In the genomic region with DNA sequence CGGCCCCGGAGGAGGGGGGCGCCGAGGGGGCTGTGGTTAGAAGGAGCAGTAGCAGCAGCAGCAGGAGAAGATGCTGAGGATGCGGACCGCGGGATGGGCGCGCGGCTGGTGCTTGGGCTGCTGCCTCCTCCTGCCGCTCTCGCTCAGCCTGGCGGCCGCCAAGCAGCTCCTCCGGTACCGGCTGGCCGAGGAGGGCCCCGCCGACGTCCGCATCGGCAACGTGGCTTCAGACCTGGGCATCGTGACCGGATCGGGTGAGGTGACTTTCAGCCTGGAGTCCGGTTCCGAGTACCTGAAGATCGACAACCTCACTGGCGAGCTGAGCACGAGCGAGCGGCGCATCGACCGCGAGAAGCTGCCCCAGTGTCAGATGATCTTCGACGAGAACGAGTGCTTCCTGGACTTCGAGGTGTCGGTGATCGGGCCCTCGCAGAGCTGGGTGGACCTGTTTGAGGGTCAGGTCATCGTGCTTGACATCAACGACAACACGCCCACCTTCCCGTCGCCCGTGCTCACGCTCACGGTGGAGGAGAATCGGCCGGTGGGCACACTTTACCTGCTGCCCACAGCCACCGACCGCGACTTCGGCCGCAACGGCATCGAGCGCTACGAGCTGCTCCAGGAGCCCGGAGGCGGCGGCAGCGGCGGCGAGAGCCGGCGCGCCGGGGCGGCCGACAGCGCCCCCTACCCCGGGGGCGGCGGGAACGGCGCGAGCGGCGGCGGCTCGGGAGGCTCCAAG, we compare ENCODE assay signal across 8 cellular contexts. TPM values are rescaled to one million over a fixed set of nuclear protein-coding genes. Genes with fewer than 3 reads are reported as not detected.
DNase-seq lines count a peak whose midpoint lies in the region; ATAC-seq and TF ChIP-seq lines count a peak whose summit lies in the region.

No MANE protein-coding gene starts in this region.

- TF ChIP-seq EP300 in tibial nerve (IDR thresholded peaks at IDR 0.05): no peak

- WGBS in right lobe of liver (ENCODE audit: insufficient coverage, low coverage, low lambda C conversion rate, missing lambda C conversion rate): 3% methylated on average over 16 of the region's 86 CpGs
- 2% methylated on average over 51 to 71 of the region's 86 CpGs for WGBS in tibial nerve, 2 donors

- DNase-seq in LHCN-M2 (ENCODE audit: low read depth) (peak; percentile 49), ecto neural progenitor cell (ENCODE audit: low spot score) (peak; percentile 82), right lobe of liver (peak; percentile 23 to 53 (median 46)), tibial nerve (ENCODE audit: low spot score in 2 of 2) (no peak), NOMO-1 treated with dmso at 0.1 percent for 144 hours (lab: John Stamatoyannopoulos, UW; ENCODE audit: unreplicated experiment) (no peak), SW480 (ENCODE audit: low spot score) (no peak)

- H3K27me3 ChIP-seq in right lobe of liver (peaks cover 0 to 7% of the 10 kb centered on the region in 2 donors), tibial nerve (peaks cover 0 to 53% of the 10 kb centered on the region in 2 donors)

- H3K36me3 ChIP-seq in right lobe of liver (no peaks in the 10 kb centered on the region), tibial nerve (no peaks in the 10 kb centered on the region)

- intact Hi-C loops in right lobe of liver (cut with DNase I): no loop called here

- H3K9me3 ChIP-seq in right lobe of liver: no peaks in the 10 kb centered on the region
- H3K9me3 ChIP-seq in tibial nerve: no peaks in the 10 kb centered on the region

- TF ChIP-seq CTCF in C4-2B (conservative IDR thresholded peaks at IDR 0.05) (peak; percentile 55), right lobe of liver (IDR thresholded peaks at IDR 0.05) (peak in 3 of 4 donors; percentile 16 to 51 (median 19)), tibial nerve (IDR thresholded peaks at IDR 0.05) (peak; percentile 14 to 62 (median 54))

- TF ChIP-seq POLR2A in right lobe of liver (IDR thresholded peaks at IDR 0.05) (no peak), tibial nerve (IDR thresholded peaks at IDR 0.05) (no peak)

- H3K27ac ChIP-seq in C4-2B (peak overlapping the region; percentile 68; the same call in 1 of the 2 replicates), right lobe of liver (peak overlapping the region in 1 of 3 donors; percentile 18), tibial nerve (peak overlapping the region in 1 of 4 donors; percentile 39)

- H3K4me1 ChIP-seq in right lobe of liver (peaks cover 0 to 12% (median 0%) of the 10 kb centered on the region in 4 donors), tibial nerve (peaks cover 0 to 57% (median 16%) of the 10 kb centered on the region in 4 donors)

- H3K4me3 ChIP-seq in right lobe of liver: peak overlapping the region; percentile 21 to 36 (median 32)
- H3K4me3 ChIP-seq in tibial nerve: peak overlapping the region; percentile 43 to 69 (median 54)

- ATAC-seq in right lobe of liver: peak in 3 of 4 donors; percentile 13 to 44 (median 17)
- no peak for ATAC-seq in HG03280 (IDR thresholded peaks at IDR 0.05; ENCODE audit: unreplicated experiment)

RNA-seq across cellular contexts. Expression of gene PCDH7, which starts 1.4 kb away (rescaled TPM):
- total RNA-seq in LHCN-M2 (2014; rRNA removed) (28.5 and 35.9 TPM in 2 replicates), right lobe of liver (1 to 10 TPM in 3 of 6 experiments, under 1 TPM in 3; 0.43 to 2.2 (median 1.1) TPM), tibial nerve (10 to 100 TPM in 3 of 4 donors, 1 to 10 TPM in 1; 5.1 to 26.0 (median 14.2) TPM)
- polyA plus RNA-seq in LHCN-M2 (2012): 7.5 TPM

Comparison
In these comparisons a context has a peak if more than half of its experiments do, and no peak if none do; other contexts are left out.
1. DNase-seq: peak in LHCN-M2 (single experiment), ecto neural progenitor cell (single experiment) and right lobe of liver (3 of 3); none in tibial nerve (0 of 2), NOMO-1 treated with dmso at 0.1 percent for 144 hours (single experiment) and SW480 (single experiment).
2. Peak in every context shown above with its lines, with median percentiles within 50 percentile points of each other: CTCF ChIP-seq.